In the genomic region with DNA sequence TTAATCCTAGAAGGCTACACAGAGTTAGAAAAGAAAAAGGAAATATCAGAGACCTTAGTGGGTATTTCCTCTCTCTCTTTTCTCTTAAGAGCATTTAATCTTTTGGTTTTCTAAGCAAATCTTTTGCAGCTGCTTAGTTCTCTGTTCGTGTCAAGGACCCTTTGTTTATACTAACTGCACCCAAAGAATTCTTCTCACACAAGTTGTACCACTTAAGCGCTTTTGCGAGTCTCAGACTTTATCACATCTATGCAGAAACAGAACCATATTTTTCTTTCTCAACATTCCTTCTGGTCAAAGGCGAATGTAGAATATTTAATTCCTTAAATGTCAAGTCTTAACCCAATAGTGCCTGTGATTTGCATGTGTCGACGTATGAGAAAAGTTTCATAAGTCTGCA, we compare ENCODE assay signal across 14 cellular contexts. TPM values are rescaled to one million over a fixed set of nuclear protein-coding genes. Genes with fewer than 3 reads are reported as not detected.
"Had no signal": no experiment of that assay in that cellular context is flagged by ENCODE, and none has a peak within 500 bp of the region (broad histone marks: within the 10 kb centered on the region; RNA-seq: fewer than 3 reads in every experiment).

No MANE protein-coding gene starts in this region.

- H3K4me3 ChIP-seq: ovary, tibial artery had no signal

- H3K4me1 ChIP-seq: tibial artery had no signal

- DNase-seq: activated B cell treated with CpG ODN at 0.5 μM for 24 hours; activated CD4-positive, alpha-beta T cell treated with anti-CD3 and anti-CD28 coated beads for 48 hours; activated CD8-positive, alpha-beta T cell treated with anti-CD3 and anti-CD28 coated beads for 36 hours; activated effector memory CD4-positive, alpha-beta T cell treated with anti-CD3 and anti-CD28 coated beads, Interleukin-2, amount 50 U/mL, for 16 hours; activated T-cell treated with anti-CD3 and anti-CD28 coated beads, Interleukin-2, amount 50 U/mL, for 4 hours; amygdala; effector memory CD8-positive, alpha-beta T cell; ovary; stimulated activated CD4-positive, alpha-beta T cell treated with anti-CD3 and anti-CD28 coated beads, Interleukin-2, amount 100 ng/mL, for 48 hours; SW 1271; tibial artery had no signal

- H3K27me3 ChIP-seq: ovary, tibial artery had no signal

- H3K36me3 ChIP-seq: ovary, tibial artery had no signal

- H3K9me3 ChIP-seq: ovary had no signal

- H3K27ac ChIP-seq: epithelial cell of prostate, ovary, tibial artery had no signal

- ATAC-seq: activated CD8-positive, alpha-beta T cell treated with anti-CD3 and anti-CD28 coated beads for 36 hours; activated naive CD4-positive, alpha-beta T cell treated with anti-CD3 and anti-CD28 coated beads, Interleukin-2, amount 50 U/mL, for 72 hours; activated T-cell treated with anti-CD3 and anti-CD28 coated beads, Interleukin-2, amount 50 U/mL, for 4 hours; effector memory CD8-positive, alpha-beta T cell; stimulated activated memory B cell treated with anti-CD40 and anti-IgM and Interleukin-4, amounts not matched to agents 10 μg/mL and 1 μg/mL and 100 μg/mL, for 72 hours had no signal

RNA-seq across cellular contexts. Expression of gene NID2, which starts 17.9 kb away (rescaled TPM):
- total RNA-seq: activated B cell treated with CpG ODN at 0.5 μM for 24 hours; activated naive CD4-positive, alpha-beta T cell treated with anti-CD3 and anti-CD28 coated beads, Interleukin-2, amount 50 U/mL, for 72 hours had no signal
